Comparison of ENCODE assay signal across 8 cellular contexts in genomic region chr10:6275022-6275997, GRCh38.
DNase-seq lines count a peak whose midpoint lies in the region; ATAC-seq, FAIRE-seq and TF ChIP-seq lines count a peak whose summit lies in the region.

No MANE protein-coding gene starts in this region.

- H3K27me3 ChIP-seq in BJ (ENCODE audit: control insufficient read depth, insufficient read depth, low read length) (no peaks in the 10 kb centered on the region), HepG2 (ENCODE audit: control insufficient read depth in 1 of 2, insufficient read depth in 2 of 2, low read length in 2 of 2) (0 out of 5 replicates have a peak, but pooled peaks cover 0 to 16% of the 10 kb centered on the region in 2 experiments)

- no peaks in the 10 kb centered on the region for H4K20me1 ChIP-seq in HepG2 (ENCODE audit: insufficient read depth, low read length)

- H3K4me3 ChIP-seq in BJ (ENCODE audit: low read depth, low read length) (peak overlapping the region; percentile 2; the same call in 1 of the 2 replicates), HepG2 (replicated peaks in 1 of 3; ENCODE audit: insufficient read depth in 1 of 3, low read depth in 2 of 3, low read length in 3 of 3) (no peak overlapping the region)

- H3K27ac Mint-ChIP-seq in IgD-negative memory B cell: peak overlapping the region; percentile 65 to 93 (median 73)
- peak overlapping the region; percentile 95 for H3K27ac Mint-ChIP-seq in activated CD4-positive, alpha-beta T cell treated with anti-CD3 and anti-CD28 coated beads, Interleukin-2, amount 10 ng/mL, durations not matched to agents 24 days and 14 days
- H3K27ac Mint-ChIP-seq in chondrocyte (ENCODE audit: unreplicated experiment): peak overlapping the region; percentile 98

- peak; percentile 97 for DNase-seq in BJ (ENCODE audit: low read depth)
- peak; percentile 77 for DNase-seq in GM20000 (ENCODE audit: low spot score)
- DNase-seq in activated CD4-positive, alpha-beta T cell treated with anti-CD3 and anti-CD28 coated beads, Interleukin-2, amount 10 ng/mL, durations not matched to agents 24 days and 14 days: peak; percentile 95
- peak; percentile 98 for DNase-seq in chondrocyte (ENCODE audit: low spot score)
- DNase-seq in HepG2 (ENCODE audit: low spot score): peak; percentile 53
- DNase-seq in stimulated activated CD4-positive, alpha-beta T cell treated with anti-CD3 and anti-CD28 coated beads, Interleukin-2, amount 100 ng/mL, for 48 hours: peak; percentile 81 to 83
- DNase-seq in cortex of kidney (lab: John Stamatoyannopoulos, UW): no peak

- POLR2A ChIA-PET in BJ (lab: Charles Lee) (interaction anchor here (0.6 kb wide), 1 partner anchor 53 kb away, joined by 8 read pairs; no protein-coding TSS in a partner anchor), HepG2 (lab: Yijun Ruan, JAX) (no interaction called here)

- H3K4me1 Mint-ChIP-seq in IgD-negative memory B cell (peaks cover 13 to 19% (median 17%) of the 10 kb centered on the region in 3 donors), chondrocyte (ENCODE audit: low read depth) (peaks cover 30% of the 10 kb centered on the region)
- peaks cover 65% of the 10 kb centered on the region for H3K4me1 Mint-ChIP-seq in activated CD4-positive, alpha-beta T cell treated with anti-CD3 and anti-CD28 coated beads, Interleukin-2, amount 10 ng/mL, durations not matched to agents 24 days and 14 days

- WGBS in HepG2 (ENCODE audit: low lambda C conversion rate): 84% methylated on average over 24 of the region's 29 CpGs

- CTCF ChIA-PET in BJ (lab: Yijun Ruan, JAX) (interaction anchor here (1.0 to 1.2 kb wide), 6 partner anchors 10 to 151 kb away, joined by 3 to 7 read pairs (median 3); partner anchors contain the start of gene PFKFB3), HepG2 (lab: Yijun Ruan, JAX; ENCODE audit: low intra/inter-chr PET ratio, low total read pairs) (no interaction called here)

- TF ChIP-seq EP300 in HepG2 (IDR thresholded peaks at IDR 0.05; ENCODE audit: low read depth in 2 of 2, low read length in 2 of 2): no peak
- no peak for TF ChIP-seq EP300 in HepG2 (CRISPR knock-in tag; IDR thresholded peaks at IDR 0.05; ENCODE audit: borderline replicate concordance)

- FAIRE-seq in HepG2 (lab: Jason Lieb, UNC): no peak

- intact Hi-C loops in activated CD4-positive, alpha-beta T cell treated with anti-CD3 and anti-CD28 coated beads, Interleukin-2, amount 10 ng/mL, durations not matched to agents 24 days and 14 days (cut with micrococcal nuclease): loop anchor here (1.0 to 10.0 kb wide), 4 partner anchors 8 to 389 kb away; partner anchors contain the start of gene PFKFB3
- intact Hi-C loops in HepG2 (cut with micrococcal nuclease; ENCODE audit: unreplicated experiment): loop anchor here (5.0 to 10.0 kb wide), 2 partner anchors 73 to 129 kb away; partner anchors contain the start of gene PFKFB3

- no peaks in the 10 kb centered on the region for H3K27me3 Mint-ChIP-seq in IgD-negative memory B cell
- no peaks in the 10 kb centered on the region for H3K27me3 Mint-ChIP-seq in activated CD4-positive, alpha-beta T cell treated with anti-CD3 and anti-CD28 coated beads, Interleukin-2, amount 10 ng/mL, durations not matched to agents 24 days and 14 days
- no peaks in the 10 kb centered on the region for H3K27me3 Mint-ChIP-seq in chondrocyte (ENCODE audit: low read depth)

- H3K36me3 ChIP-seq in BJ (ENCODE audit: control insufficient read depth, insufficient read depth, low read length) (no peaks in the 10 kb centered on the region), HepG2 (replicated peaks in 1 of 2; ENCODE audit: control insufficient read depth in 1 of 2, insufficient read depth in 2 of 2, low read length in 2 of 2) (no peaks in the 10 kb centered on the region)

- H3K9me3 Mint-ChIP-seq in IgD-negative memory B cell (no peaks in the 10 kb centered on the region), chondrocyte (ENCODE audit: low read depth) (peaks cover 3% of the 10 kb centered on the region)
- H3K9me3 Mint-ChIP-seq in activated CD4-positive, alpha-beta T cell treated with anti-CD3 and anti-CD28 coated beads, Interleukin-2, amount 10 ng/mL, durations not matched to agents 24 days and 14 days: peaks cover 4% of the 10 kb centered on the region

- H3K27ac ChIP-seq in HepG2 (ENCODE audit: extremely low read length, insufficient read depth, low read length): no peak overlapping the region

- no peaks in the 10 kb centered on the region for H3K79me2 ChIP-seq in HepG2 (ENCODE audit: insufficient read depth, low read length)

- in situ Hi-C loops in HepG2 (cut with HindIII; ENCODE audit: extremely low pct_ligation_motif_present, low pct_unique_long_range_greater_than_20kb): no loop called here

- H2AFZ ChIP-seq in HepG2 (ENCODE audit: low read length): no peak overlapping the region

- no peak overlapping the region for H3K9ac ChIP-seq in HepG2 (ENCODE audit: insufficient read depth, low read depth, low read length)

- peak overlapping the region; percentile 78 to 94 (median 89) for H3K4me3 Mint-ChIP-seq in IgD-negative memory B cell
- peak overlapping the region; percentile 79 for H3K4me3 Mint-ChIP-seq in activated CD4-positive, alpha-beta T cell treated with anti-CD3 and anti-CD28 coated beads, Interleukin-2, amount 10 ng/mL, durations not matched to agents 24 days and 14 days
- H3K4me3 Mint-ChIP-seq in chondrocyte (ENCODE audit: unreplicated experiment): peak overlapping the region; percentile 72

- no peaks in the 10 kb centered on the region for H3K9me3 ChIP-seq in HepG2 (ENCODE audit: low read length)

- H3K36me3 Mint-ChIP-seq in IgD-negative memory B cell: peaks cover 6% of the 10 kb centered on the region
- H3K36me3 Mint-ChIP-seq in activated CD4-positive, alpha-beta T cell treated with anti-CD3 and anti-CD28 coated beads, Interleukin-2, amount 10 ng/mL, durations not matched to agents 24 days and 14 days (ENCODE audit: low read depth): peaks cover 12% of the 10 kb centered on the region
- no peaks in the 10 kb centered on the region for H3K36me3 Mint-ChIP-seq in chondrocyte (ENCODE audit: low read depth)

- no peak for TF ChIP-seq POLR2A in HepG2 (IDR thresholded peaks at IDR 0.05; ENCODE audit: insufficient read depth in 1 of 2, low read depth in 2 of 2, low read length in 2 of 2)

- TF ChIP-seq CTCF in BJ (IDR thresholded peaks at IDR 0.05; ENCODE audit: insufficient read depth, low read depth, low read length) (peak; percentile 20; the same call in 1 of the 2 replicates), GM20000 (IDR thresholded peaks at IDR 0.05; ENCODE audit: extremely low read depth, missing control alignments) (no peak), chondrocyte (IDR thresholded peaks at IDR 0.05) (peak; percentile 43), HepG2 (CRISPR knock-in tag; IDR thresholded peaks at IDR 0.05) (no peak)

- H3K4me1 ChIP-seq in HepG2 (ENCODE audit: insufficient read depth, low read length): peaks cover 69% of the 10 kb centered on the region

- BruUV-seq in HepG2 (replicated peaks; lab: Mats Ljungman, UMichigan): no TSS peak

- no peak overlapping the region for H3K4me2 ChIP-seq in HepG2 (ENCODE audit: low read depth, low read length)

- ATAC-seq in HepG2: no peak

- TF ChIP-seq RAD21 in HepG2 (CRISPR knock-in tag; IDR thresholded peaks at IDR 0.05): no peak

TF ChIP-seq in HepG2, 621 proteins besides CTCF, POLR2A, EP300 and RAD21 (continues in another document):
- no peak for TF ChIP-seq ZSCAN25 (CRISPR knock-in tag; IDR thresholded peaks at IDR 0.05)
- TF ChIP-seq ATF7 (IDR thresholded peaks at IDR 0.05): peak; percentile 77
- TF ChIP-seq ATF7 (CRISPR knock-in tag; IDR thresholded peaks at IDR 0.05): no peak
- peak; percentile 48; the same call in 1 of the 2 replicates for TF ChIP-seq RFX3 (CRISPR knock-in tag; IDR thresholded peaks at IDR 0.05)
- peak; percentile 93 for TF ChIP-seq ZBTB33 (CRISPR knock-in tag; IDR thresholded peaks at IDR 0.05)
- TF ChIP-seq FOSL2 (CRISPR knock-in tag; IDR thresholded peaks at IDR 0.05): peak; percentile 71
- no peak for TF ChIP-seq KDM5B (CRISPR knock-in tag; IDR thresholded peaks at IDR 0.05; ENCODE audit: borderline replicate concordance)
- no peak for TF ChIP-seq ZNF101 (CRISPR knock-in tag; IDR thresholded peaks at IDR 0.05; ENCODE audit: borderline replicate concordance, low read depth)
- 0 out of 4 replicates have a peak, but pooled peaks of 1 of the 2 experiments have one; percentile 6 for TF ChIP-seq MAFK (conservative IDR thresholded peaks at IDR 0.05 in 1 of 2, IDR thresholded peaks at IDR 0.05 in 1 of 2; ENCODE audit: low read length in 2 of 2)
- TF ChIP-seq HNRNPH1 (optimal IDR thresholded peaks at IDR 0.05; ENCODE audit: low read depth, low read length): no peak
- TF ChIP-seq GABPA (IDR thresholded peaks at IDR 0.05; ENCODE audit: low read depth, low read length): peak; percentile 32; the same call in 1 of the 2 replicates
- peak; percentile 61 for TF ChIP-seq GABPA (CRISPR knock-in tag; IDR thresholded peaks at IDR 0.05; ENCODE audit: low read depth)
- no peak for TF ChIP-seq TCF7L2 (IDR thresholded peaks at IDR 0.05; ENCODE audit: low read depth, low read length)
- TF ChIP-seq ZNF235 (CRISPR knock-in tag; IDR thresholded peaks at IDR 0.05; ENCODE audit: borderline replicate concordance): no peak
- TF ChIP-seq, protein P1, sequence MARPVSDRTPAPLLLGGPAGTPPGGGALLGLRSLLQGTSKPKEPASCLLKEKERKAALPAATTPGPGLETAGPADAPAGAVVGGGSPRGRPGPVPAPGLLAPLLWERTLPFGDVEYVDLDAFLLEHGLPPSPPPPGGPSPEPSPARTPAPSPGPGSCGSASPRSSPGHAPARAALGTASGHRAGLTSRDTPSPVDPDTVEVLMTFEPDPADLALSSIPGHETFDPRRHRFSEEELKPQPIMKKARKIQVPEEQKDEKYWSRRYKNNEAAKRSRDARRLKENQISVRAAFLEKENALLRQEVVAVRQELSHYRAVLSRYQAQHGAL (CRISPR knock-in tag; IDR thresholded peaks at IDR 0.05; ENCODE audit: not compliant biosample characterization): no peak

Comparison
In these comparisons a context has a peak if more than half of its experiments do, and no peak if none do; other contexts are left out.
1. CTCF ChIP-seq: peak in BJ (single experiment) and chondrocyte (single experiment); none in GM20000 (single experiment) and HepG2 (single experiment).
2. Peak in every context shown above with its lines, with median percentiles within 50 percentile points of each other: H3K27ac Mint-ChIP-seq and H3K4me3 Mint-ChIP-seq.